ENCODE assay signal across 1 cellular context in genomic region chr1:36824390-36824861, GRCh38.
TF ChIP-seq lines count a peak whose summit lies in the region.

No MANE protein-coding gene starts in this region.

TF ChIP-seq in K562, 482 proteins besides CTCF, POLR2A, EP300 and RAD21 (continued from another document and continues in another):
- TF ChIP-seq TCF7 (IDR thresholded peaks at IDR 0.05; ENCODE audit: borderline replicate concordance) (no peak), NRF1 (conservative IDR thresholded peaks at IDR 0.05 in 1 of 2, IDR thresholded peaks at IDR 0.05 in 1 of 2) (no peak), HDAC1 (IDR thresholded peaks at IDR 0.05) (no peak), SRF (CRISPR knock-in tag; IDR thresholded peaks at IDR 0.05) (peak in 1 of 2 experiments; percentile 17; a peak in 1 of 4 replicates), E2F3 (CRISPR knock-in tag; IDR thresholded peaks at IDR 0.05) (no peak), ZNF398 (CRISPR knock-in tag; IDR thresholded peaks at IDR 0.05) (no peak), IRF2 (CRISPR knock-in tag; IDR thresholded peaks at IDR 0.05) (no peak), MXD1 (CRISPR knock-in tag; IDR thresholded peaks at IDR 0.05; ENCODE audit: borderline replicate concordance, poor library complexity, severe bottlenecking) (no peak), ZNF589 (CRISPR knock-in tag; IDR thresholded peaks at IDR 0.05; ENCODE audit: low read depth) (no peak), ZNF518B (CRISPR knock-in tag; IDR thresholded peaks at IDR 0.05) (no peak), MYNN (IDR thresholded peaks at IDR 0.05) (no peak), MYNN (CRISPR knock-in tag; IDR thresholded peaks at IDR 0.05) (no peak), ZEB2 (IDR thresholded peaks at IDR 0.05) (no peak), EZH2 (IDR thresholded peaks at IDR 0.05; ENCODE audit: borderline replicate concordance, low read depth, low read length) (no peak), PTTG1 (tag; IDR thresholded peaks at IDR 0.05; ENCODE audit: low read depth) (no peak), CTBP1 (IDR thresholded peaks at IDR 0.05; ENCODE audit: borderline replicate concordance) (peak; percentile 32; the same call in 1 of the 2 replicates), ESRRA (IDR thresholded peaks at IDR 0.05; ENCODE audit: borderline replicate concordance, low read depth) (peak; percentile 69), RFX7 (CRISPR knock-in tag; IDR thresholded peaks at IDR 0.05) (no peak), FOXA1 (IDR thresholded peaks at IDR 0.05; ENCODE audit: borderline replicate concordance) (no peak), POLR2AphosphoS5 (IDR thresholded peaks at IDR 0.05; ENCODE audit: control insufficient read depth, insufficient read depth, low read depth, low read length) (no peak), CREBBP (IDR thresholded peaks at IDR 0.05; ENCODE audit: low read depth, low read length) (no peak), TGIF2 (CRISPR knock-in tag; IDR thresholded peaks at IDR 0.05) (no peak), ZNF609 (CRISPR knock-in tag; IDR thresholded peaks at IDR 0.05; ENCODE audit: borderline replicate concordance) (no peak), ARHGAP35 (IDR thresholded peaks at IDR 0.05; ENCODE audit: partially characterized antibody) (no peak), BDP1 (IDR thresholded peaks at IDR 0.05; ENCODE audit: insufficient read depth, insufficient read length) (no peak), BCL6 (CRISPR knock-in tag; IDR thresholded peaks at IDR 0.05) (no peak), STAT5A (IDR thresholded peaks at IDR 0.05; ENCODE audit: borderline replicate concordance, low read length) (no peak), ZBTB49 (CRISPR knock-in tag; IDR thresholded peaks at IDR 0.05; ENCODE audit: borderline replicate concordance) (no peak), MEF2D (tag; conservative IDR thresholded peaks at IDR 0.05; ENCODE audit: low read depth) (no peak), ZNF316 (IDR thresholded peaks at IDR 0.05) (peak; percentile 87), PHF8 (IDR thresholded peaks at IDR 0.05; ENCODE audit: borderline replicate concordance, low read length) (no peak), E2F8 (IDR thresholded peaks at IDR 0.05; ENCODE audit: low read depth, partially characterized antibody) (no peak)
- TF ChIP-seq, protein P1, sequence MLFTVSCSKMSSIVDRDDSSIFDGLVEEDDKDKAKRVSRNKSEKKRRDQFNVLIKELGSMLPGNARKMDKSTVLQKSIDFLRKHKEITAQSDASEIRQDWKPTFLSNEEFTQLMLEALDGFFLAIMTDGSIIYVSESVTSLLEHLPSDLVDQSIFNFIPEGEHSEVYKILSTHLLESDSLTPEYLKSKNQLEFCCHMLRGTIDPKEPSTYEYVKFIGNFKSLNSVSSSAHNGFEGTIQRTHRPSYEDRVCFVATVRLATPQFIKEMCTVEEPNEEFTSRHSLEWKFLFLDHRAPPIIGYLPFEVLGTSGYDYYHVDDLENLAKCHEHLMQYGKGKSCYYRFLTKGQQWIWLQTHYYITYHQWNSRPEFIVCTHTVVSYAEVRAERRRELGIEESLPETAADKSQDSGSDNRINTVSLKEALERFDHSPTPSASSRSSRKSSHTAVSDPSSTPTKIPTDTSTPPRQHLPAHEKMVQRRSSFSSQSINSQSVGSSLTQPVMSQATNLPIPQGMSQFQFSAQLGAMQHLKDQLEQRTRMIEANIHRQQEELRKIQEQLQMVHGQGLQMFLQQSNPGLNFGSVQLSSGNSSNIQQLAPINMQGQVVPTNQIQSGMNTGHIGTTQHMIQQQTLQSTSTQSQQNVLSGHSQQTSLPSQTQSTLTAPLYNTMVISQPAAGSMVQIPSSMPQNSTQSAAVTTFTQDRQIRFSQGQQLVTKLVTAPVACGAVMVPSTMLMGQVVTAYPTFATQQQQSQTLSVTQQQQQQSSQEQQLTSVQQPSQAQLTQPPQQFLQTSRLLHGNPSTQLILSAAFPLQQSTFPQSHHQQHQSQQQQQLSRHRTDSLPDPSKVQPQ (CRISPR knock-in tag; IDR thresholded peaks at IDR 0.05; ENCODE audit: borderline replicate concordance): no peak
- TF ChIP-seq, protein P2, sequence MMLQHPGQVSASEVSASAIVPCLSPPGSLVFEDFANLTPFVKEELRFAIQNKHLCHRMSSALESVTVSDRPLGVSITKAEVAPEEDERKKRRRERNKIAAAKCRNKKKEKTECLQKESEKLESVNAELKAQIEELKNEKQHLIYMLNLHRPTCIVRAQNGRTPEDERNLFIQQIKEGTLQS (IDR thresholded peaks at IDR 0.05): peak; percentile 83
- TF ChIP-seq, protein P2 (CRISPR knock-in tag; conservative IDR thresholded peaks at IDR 0.05): no peak
- TF ChIP-seq, protein P3, sequence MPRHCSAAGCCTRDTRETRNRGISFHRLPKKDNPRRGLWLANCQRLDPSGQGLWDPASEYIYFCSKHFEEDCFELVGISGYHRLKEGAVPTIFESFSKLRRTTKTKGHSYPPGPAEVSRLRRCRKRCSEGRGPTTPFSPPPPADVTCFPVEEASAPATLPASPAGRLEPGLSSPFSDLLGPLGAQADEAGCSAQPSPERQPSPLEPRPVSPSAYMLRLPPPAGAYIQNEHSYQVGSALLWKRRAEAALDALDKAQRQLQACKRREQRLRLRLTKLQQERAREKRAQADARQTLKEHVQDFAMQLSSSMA (CRISPR knock-in tag; IDR thresholded peaks at IDR 0.05): no peak
- TF ChIP-seq, protein P4, sequence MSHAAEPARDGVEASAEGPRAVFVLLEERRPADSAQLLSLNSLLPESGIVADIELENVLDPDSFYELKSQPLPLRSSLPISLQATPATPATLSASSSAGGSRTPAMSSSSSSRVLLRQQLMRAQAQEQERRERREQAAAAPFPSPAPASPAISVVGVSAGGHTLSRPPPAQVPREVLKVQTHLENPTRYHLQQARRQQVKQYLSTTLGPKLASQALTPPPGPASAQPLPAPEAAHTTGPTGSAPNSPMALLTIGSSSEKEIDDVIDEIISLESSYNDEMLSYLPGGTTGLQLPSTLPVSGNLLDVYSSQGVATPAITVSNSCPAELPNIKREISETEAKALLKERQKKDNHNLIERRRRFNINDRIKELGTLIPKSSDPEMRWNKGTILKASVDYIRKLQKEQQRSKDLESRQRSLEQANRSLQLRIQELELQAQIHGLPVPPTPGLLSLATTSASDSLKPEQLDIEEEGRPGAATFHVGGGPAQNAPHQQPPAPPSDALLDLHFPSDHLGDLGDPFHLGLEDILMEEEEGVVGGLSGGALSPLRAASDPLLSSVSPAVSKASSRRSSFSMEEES (CRISPR knock-in tag; IDR thresholded peaks at IDR 0.05): no peak
